Comparison of ENCODE assay signal across 1 cellular context in the genomic region with DNA sequence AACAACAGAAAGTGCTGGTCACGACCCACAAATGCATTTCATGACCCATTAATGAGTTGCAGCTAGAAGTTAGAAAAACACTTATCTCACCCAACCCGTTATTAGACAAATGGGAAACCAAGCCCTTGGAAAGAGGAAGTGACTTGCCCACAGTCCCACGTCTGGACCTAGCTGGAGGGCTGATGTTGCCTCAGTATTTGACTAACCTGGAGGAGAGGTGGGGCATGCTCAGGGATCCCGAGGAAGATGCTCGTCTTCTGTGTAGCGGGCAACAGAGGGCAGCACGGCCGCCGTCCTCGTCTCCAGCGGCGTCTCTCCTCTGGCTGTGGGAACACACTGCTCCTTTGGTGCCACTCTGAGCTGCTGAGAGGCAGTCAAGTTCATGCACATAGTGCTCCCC.
TF ChIP-seq lines count a peak whose summit lies in the region.

No MANE protein-coding gene starts in this region.

TF ChIP-seq in WTC11, 78 proteins besides CTCF, POLR2A, EP300 and RAD21 (continued from another document):
- TF ChIP-seq SMAD3 (CRISPR knock-in tag; IDR thresholded peaks at IDR 0.05; ENCODE audit: borderline replicate concordance) (no peak), EMX1 (CRISPR knock-in tag; IDR thresholded peaks at IDR 0.05) (no peak), USF2 (CRISPR knock-in tag; IDR thresholded peaks at IDR 0.05) (no peak)
